In genomic region chr1:37846634-37847339, GRCh38 we compare ENCODE assay signal across 13 cellular contexts. TPM values are rescaled to one million over a fixed set of nuclear protein-coding genes. Genes with fewer than 3 reads are reported as not detected.
DNase-seq lines count a peak whose midpoint lies in the region; ATAC-seq and TF ChIP-seq lines count a peak whose summit lies in the region.
"Had no signal": no experiment of that assay in that cellular context is flagged by ENCODE, and none has a peak within 500 bp of the region (broad histone marks: within the 10 kb centered on the region; RNA-seq: fewer than 3 reads in every experiment).

No MANE protein-coding gene starts in this region.

- peaks cover 76% of the 10 kb centered on the region for H3K79me2 ChIP-seq in MM.1S (ENCODE audit: low read length)

- H3K27me3 ChIP-seq in colonic mucosa: no peaks in the 10 kb centered on the region
- no peaks in the 10 kb centered on the region for H3K27me3 ChIP-seq in subcutaneous abdominal adipose tissue (ENCODE audit: control insufficient read depth in 5 of 5, insufficient read depth in 4 of 5, low read length in 5 of 5)
- H3K27me3 ChIP-seq in MM.1S (replicated peaks; ENCODE audit: insufficient read depth, low read length): no peaks in the 10 kb centered on the region
- H3K27me3 ChIP-seq: thyroid gland had no signal

- intact Hi-C loops in colonic mucosa (cut with DNase I): no loop called here

- no peaks in the 10 kb centered on the region for H4K20me1 ChIP-seq in MM.1S (ENCODE audit: insufficient read depth, low read length)

- no peaks in the 10 kb centered on the region for H3K9me3 Mint-ChIP-seq in activated T-cell treated with anti-CD3 and anti-CD28 coated beads, Interleukin-2, amount 50 U/mL, for 4 hours

- H3K27ac ChIP-seq in colonic mucosa (peak overlapping the region; percentile 71), subcutaneous abdominal adipose tissue (ENCODE audit: low read depth, low read length) (no peak overlapping the region), MM.1S (ENCODE audit: low read length) (no peak overlapping the region)
- H3K27ac ChIP-seq: prostate gland, thyroid gland had no signal

- H3K9ac ChIP-seq in colonic mucosa (ENCODE audit: low read depth in 2 of 2, low read length in 2 of 2): peak overlapping the region in 1 of 2 donors; percentile 55
- peak overlapping the region in 3 of 5 donors; percentile 6 to 34 (median 23) for H3K9ac ChIP-seq in subcutaneous abdominal adipose tissue (ENCODE audit: low read length in 5 of 5)
- no peak overlapping the region for H3K9ac ChIP-seq in MM.1S (ENCODE audit: low read length)

- TF ChIP-seq CTCF in colonic mucosa (IDR thresholded peaks at IDR 0.05) (no peak), MM.1S (IDR thresholded peaks at IDR 0.05; ENCODE audit: low read length) (no peak)

- peaks cover 26% of the 10 kb centered on the region for H3K36me3 Mint-ChIP-seq in activated T-cell treated with anti-CD3 and anti-CD28 coated beads, Interleukin-2, amount 50 U/mL, for 4 hours (ENCODE audit: insufficient read depth)

- H3K9me3 ChIP-seq in colonic mucosa: no peaks in the 10 kb centered on the region
- no peaks in the 10 kb centered on the region for H3K9me3 ChIP-seq in subcutaneous abdominal adipose tissue (ENCODE audit: control insufficient read depth in 5 of 5, low read length in 5 of 5)
- no peaks in the 10 kb centered on the region for H3K9me3 ChIP-seq in MM.1S (replicated peaks; ENCODE audit: insufficient read depth, low read length)
- H3K9me3 ChIP-seq: prostate gland, thyroid gland had no signal

- H3K4me2 ChIP-seq in MM.1S (ENCODE audit: low read depth, low read length): no peak overlapping the region

- H2AFZ ChIP-seq in MM.1S (ENCODE audit: low read length): no peak overlapping the region

- H3K36me3 ChIP-seq in colonic mucosa (no peaks in the 10 kb centered on the region), subcutaneous abdominal adipose tissue (ENCODE audit: control insufficient read depth in 5 of 5, insufficient read depth in 5 of 5, low read length in 5 of 5) (peaks cover 0 to 15% (median 3%) of the 10 kb centered on the region in 5 donors), MM.1S (replicated peaks; ENCODE audit: insufficient read depth, low read length) (no peaks in the 10 kb centered on the region; the same call in 1 of the 2 replicates)
- H3K36me3 ChIP-seq: prostate gland, thyroid gland had no signal

- H3K4me3 Mint-ChIP-seq in activated T-cell treated with anti-CD3 and anti-CD28 coated beads, Interleukin-2, amount 50 U/mL, for 4 hours: peak overlapping the region; percentile 19

- peaks cover 41% of the 10 kb centered on the region for H3K4me1 Mint-ChIP-seq in activated T-cell treated with anti-CD3 and anti-CD28 coated beads, Interleukin-2, amount 50 U/mL, for 4 hours (ENCODE audit: low read depth)

- ATAC-seq in activated T-cell treated with anti-CD3 and anti-CD28 coated beads, Interleukin-2, amount 50 U/mL, for 4 hours: peak in 1 of 2 donors; percentile 38
- no peak for ATAC-seq in GM21723 (IDR thresholded peaks at IDR 0.05; ENCODE audit: unreplicated experiment)

- no peak for DNase-seq in activated T-cell treated with anti-CD3 and anti-CD28 coated beads, Interleukin-2, amount 50 U/mL, for 4 hours
- DNase-seq in activated T-cell treated with anti-CD3 and anti-CD28 coated beads for 4 hours: no peak
- DNase-seq in NOMO-1 treated with DMSO at 0.1 percent for 48 hours (lab: John Stamatoyannopoulos, UW; ENCODE audit: unreplicated experiment): peak; percentile 24
- peak; percentile 30 for DNase-seq in colonic mucosa
- no peak for DNase-seq in MM.1S
- no peak for DNase-seq in NCI-H2227 treated with DMSO at 0.1 percent for 48 hours (lab: John Stamatoyannopoulos, UW)
- DNase-seq: activated CD4-positive, alpha-beta T cell treated with anti-CD3 and anti-CD28 coated beads for 1 hour; effector memory CD4-positive, alpha-beta T cell; NCI-H1417 treated with DMSO at 0.1 percent for 48 hours; thyroid gland had no signal

- H3F3A ChIP-seq in MM.1S (ENCODE audit: insufficient read depth, low read length): peaks cover 6% of the 10 kb centered on the region; the same call in 1 of the 2 replicates

- H3K4me3 ChIP-seq in colonic mucosa (no peak overlapping the region), subcutaneous abdominal adipose tissue (ENCODE audit: low read depth in 1 of 5, low read length in 5 of 5) (no peak overlapping the region), MM.1S (ENCODE audit: low read length) (no peak overlapping the region)
- H3K4me3 ChIP-seq: prostate gland, thyroid gland had no signal

- H3K27me3 Mint-ChIP-seq in activated T-cell treated with anti-CD3 and anti-CD28 coated beads, Interleukin-2, amount 50 U/mL, for 4 hours (ENCODE audit: low read depth): no peaks in the 10 kb centered on the region

- H3K9me2 ChIP-seq in MM.1S (replicated peaks; ENCODE audit: insufficient read depth, low read length): no peaks in the 10 kb centered on the region

- H3K4me1 ChIP-seq in colonic mucosa (peaks cover 5% of the 10 kb centered on the region), subcutaneous abdominal adipose tissue (ENCODE audit: control insufficient read depth in 5 of 5, insufficient read depth in 5 of 5, low read length in 5 of 5) (peaks cover 0 to 28% (median 21%) of the 10 kb centered on the region in 5 donors), MM.1S (ENCODE audit: low read length) (peaks cover 7% of the 10 kb centered on the region)
- H3K4me1 ChIP-seq: prostate gland had no signal

RNA-seq across cellular contexts. Expression of gene MTF1, which starts 12.6 kb away (rescaled TPM):
- total RNA-seq in activated T-cell treated with anti-CD3 and anti-CD28 coated beads, Interleukin-2, amount 50 U/mL, for 4 hours: 10 to 100 TPM; 36.4 to 50.1 (median 49.1) TPM
- total RNA-seq in colonic mucosa: 10 to 100 TPM; 22.1 to 33.9 TPM

RNA-seq across cellular contexts. Expression of gene YRDC, which starts 38.8 kb away (rescaled TPM):
- 100 to 1,000 TPM; 178 to 187 (median 178) TPM for total RNA-seq in activated T-cell treated with anti-CD3 and anti-CD28 coated beads, Interleukin-2, amount 50 U/mL, for 4 hours
- total RNA-seq in colonic mucosa: 10 to 100 TPM; 14.4 to 16.3 TPM

RNA-seq across cellular contexts. Expression of gene C1orf122, which starts 39.2 kb away (rescaled TPM):
- total RNA-seq in activated T-cell treated with anti-CD3 and anti-CD28 coated beads, Interleukin-2, amount 50 U/mL, for 4 hours: 10 to 100 TPM; 54.0 to 59.2 (median 56.3) TPM
- total RNA-seq in colonic mucosa: 10 to 100 TPM; 28.3 to 51.4 TPM

RNA-seq across cellular contexts. Expression of gene MANEAL, which starts 53.1 kb away (rescaled TPM):
- 1 to 10 TPM; 4.0 to 5.0 (median 4.7) TPM for total RNA-seq in activated T-cell treated with anti-CD3 and anti-CD28 coated beads, Interleukin-2, amount 50 U/mL, for 4 hours
- total RNA-seq in colonic mucosa: 10 to 100 TPM in 1 of 2 donors, 1 to 10 TPM in 1; 6.6 to 18.2 TPM

Comparison
In these comparisons a context has a peak if more than half of its experiments do, and no peak if none do; other contexts are left out.
1. DNase-seq: peak in NOMO-1 treated with DMSO at 0.1 percent for 48 hours (single experiment) and colonic mucosa (single experiment); none in activated T-cell treated with anti-CD3 and anti-CD28 coated beads, Interleukin-2, amount 50 U/mL, for 4 hours (single experiment), activated T-cell treated with anti-CD3 and anti-CD28 coated beads for 4 hours (single experiment), MM.1S (single experiment) and NCI-H2227 treated with DMSO at 0.1 percent for 48 hours (single experiment).
2. RNA of gene YRDC, which starts 38.8 kb away (total RNA-seq): 178 to 187 TPM in activated T-cell treated with anti-CD3 and anti-CD28 coated beads, Interleukin-2, amount 50 U/mL, for 4 hours; 14.4 to 16.3 TPM in colonic mucosa; every median in the first group is over 10 times any median in the second.